In genomic region chr6:16673011-16673797, GRCh38 we compare ENCODE assay signal across 20 cellular contexts.
DNase-seq lines count a peak whose midpoint lies in the region; ATAC-seq and TF ChIP-seq lines count a peak whose summit lies in the region.
"Had no signal": no experiment of that assay in that cellular context is flagged by ENCODE, and none has a peak within 500 bp of the region (broad histone marks: within the 10 kb centered on the region; RNA-seq: fewer than 3 reads in every experiment).

No MANE protein-coding gene starts in this region.

- intact Hi-C loops in activated CD8-positive, alpha-beta T cell treated with anti-CD3 and anti-CD28 coated beads for 36 hours (cut with micrococcal nuclease) = no loop called here

- H3K36me3 Mint-ChIP-seq in activated CD8-positive, alpha-beta T cell treated with anti-CD3 and anti-CD28 coated beads for 36 hours (ENCODE audit: low read depth) = peaks cover 31% of the 10 kb centered on the region
- H3K36me3 Mint-ChIP-seq in activated CD8-positive, alpha-beta T cell treated with anti-CD3 and anti-CD28 coated beads, Interleukin-2, amount 10 ng/mL, durations not matched to agents 7 days and 5 days (ENCODE audit: low read depth) = peaks cover 24% of the 10 kb centered on the region
- H3K36me3 Mint-ChIP-seq in activated naive CD8-positive, alpha-beta T cell treated with anti-CD3 and anti-CD28 coated beads for 36 hours = peaks cover 30% of the 10 kb centered on the region
- no peaks in the 10 kb centered on the region for H3K36me3 Mint-ChIP-seq in WTC11
- H3K36me3 Mint-ChIP-seq in T-helper 2 cell treated with Interferon-gamma antibody and Interleukin-4, amounts not matched to agents 5 μg/mL and 100 μg/mL, for 36 hours (ENCODE audit: low read depth) = peaks cover 33% of the 10 kb centered on the region

- no peaks in the 10 kb centered on the region for H3K27me3 Mint-ChIP-seq in activated CD8-positive, alpha-beta T cell treated with anti-CD3 and anti-CD28 coated beads for 36 hours
- H3K27me3 Mint-ChIP-seq in activated CD8-positive, alpha-beta T cell treated with anti-CD3 and anti-CD28 coated beads, Interleukin-2, amount 10 ng/mL, durations not matched to agents 7 days and 5 days (ENCODE audit: low read depth) = no peaks in the 10 kb centered on the region
- no peaks in the 10 kb centered on the region for H3K27me3 Mint-ChIP-seq in activated naive CD8-positive, alpha-beta T cell treated with anti-CD3 and anti-CD28 coated beads for 36 hours
- H3K27me3 Mint-ChIP-seq in WTC11 (ENCODE audit: low read depth) = no peaks in the 10 kb centered on the region
- H3K27me3 Mint-ChIP-seq in T-helper 2 cell treated with Interferon-gamma antibody and Interleukin-4, amounts not matched to agents 5 μg/mL and 100 μg/mL, for 36 hours (ENCODE audit: low read depth) = no peaks in the 10 kb centered on the region
- H3K27me3 Mint-ChIP-seq: CD4-positive, CD25-positive, alpha-beta regulatory T cell had no signal

- no peak for ATAC-seq in activated CD8-positive, alpha-beta T cell treated with anti-CD3 and anti-CD28 coated beads for 36 hours
- ATAC-seq in activated CD8-positive, alpha-beta T cell treated with anti-CD3 and anti-CD28 coated beads, Interleukin-2, amount 10 ng/mL, durations not matched to agents 7 days and 5 days = no peak
- ATAC-seq in WTC11 = no peak

- CTCF ChIA-PET in activated CD8-positive, alpha-beta T cell treated with anti-CD3 and anti-CD28 coated beads for 36 hours (lab: Charles Lee) = no interaction called here
- CTCF ChIA-PET in activated CD8-positive, alpha-beta T cell treated with anti-CD3 and anti-CD28 coated beads, Interleukin-2, amount 10 ng/mL, durations not matched to agents 7 days and 5 days (lab: Charles Lee) = interaction anchor here (1.4 to 2.2 kb wide), 3 partner anchors 24 to 92 kb away, joined by 3 to 9 read pairs (median 4); no protein-coding TSS in a partner anchor
- CTCF ChIA-PET in HEK293 (lab: Yijun Ruan, JAX) = interaction anchor here (0.9 to 1.2 kb wide), 2 partner anchors 40 to 162 kb away, joined by 3 to 4 read pairs; no protein-coding TSS in a partner anchor
- CTCF ChIA-PET in WTC11 (lab: Charles Lee) = interaction anchor here (1.4 kb wide), 1 partner anchor 90 kb away, joined by 5 read pairs; no protein-coding TSS in a partner anchor

- WGBS in liver = 78% methylated on average over 9 of the region's 9 CpGs

- no peak overlapping the region for H3K4me3 Mint-ChIP-seq in activated CD8-positive, alpha-beta T cell treated with anti-CD3 and anti-CD28 coated beads for 36 hours
- no peak overlapping the region for H3K4me3 Mint-ChIP-seq in activated CD8-positive, alpha-beta T cell treated with anti-CD3 and anti-CD28 coated beads, Interleukin-2, amount 10 ng/mL, durations not matched to agents 7 days and 5 days
- no peak overlapping the region for H3K4me3 Mint-ChIP-seq in activated naive CD8-positive, alpha-beta T cell treated with anti-CD3 and anti-CD28 coated beads for 36 hours
- H3K4me3 Mint-ChIP-seq in WTC11 = no peak overlapping the region
- no peak overlapping the region for H3K4me3 Mint-ChIP-seq in T-helper 2 cell treated with Interferon-gamma antibody and Interleukin-4, amounts not matched to agents 5 μg/mL and 100 μg/mL, for 36 hours
- H3K4me3 Mint-ChIP-seq: HFFc6 had no signal

- POLR2A ChIA-PET in activated CD8-positive, alpha-beta T cell treated with anti-CD3 and anti-CD28 coated beads for 36 hours (lab: Charles Lee) = interaction anchor here (0.8 to 1.2 kb wide), 2 partner anchors 8 to 88 kb away, joined by 4 read pairs; partner anchors contain the start of gene ATXN1
- POLR2A ChIA-PET in activated CD8-positive, alpha-beta T cell treated with anti-CD3 and anti-CD28 coated beads, Interleukin-2, amount 10 ng/mL, durations not matched to agents 7 days and 5 days (lab: Charles Lee) = no interaction called here
- POLR2A ChIA-PET in HEK293 (lab: Yijun Ruan, JAX) = no interaction called here
- POLR2A ChIA-PET in WTC11 (lab: Charles Lee) = interaction anchor here (0.7 kb wide), 1 partner anchor 179 kb away, joined by 9 read pairs; no protein-coding TSS in a partner anchor

- no peak for TF ChIP-seq CTCF in activated CD8-positive, alpha-beta T cell treated with anti-CD3 and anti-CD28 coated beads for 36 hours (IDR thresholded peaks at IDR 0.05)
- TF ChIP-seq CTCF in HEK293 (tag by site-specific recombination; IDR thresholded peaks at IDR 0.05) (no peak), liver (IDR thresholded peaks at IDR 0.05; ENCODE audit: low read depth, low read length, missing input control) (no peak), WTC11 (IDR thresholded peaks at IDR 0.05) (no peak), right atrium auricular region (IDR thresholded peaks at IDR 0.05) (no peak)

- TF ChIP-seq RAD21 in liver (IDR thresholded peaks at IDR 0.05) = no peak

- peaks cover 81% of the 10 kb centered on the region for H3K4me1 Mint-ChIP-seq in activated CD8-positive, alpha-beta T cell treated with anti-CD3 and anti-CD28 coated beads for 36 hours (ENCODE audit: low read depth)
- peaks cover 57% of the 10 kb centered on the region for H3K4me1 Mint-ChIP-seq in activated CD8-positive, alpha-beta T cell treated with anti-CD3 and anti-CD28 coated beads, Interleukin-2, amount 10 ng/mL, durations not matched to agents 7 days and 5 days (ENCODE audit: low read depth)
- H3K4me1 Mint-ChIP-seq in activated naive CD8-positive, alpha-beta T cell treated with anti-CD3 and anti-CD28 coated beads for 36 hours = peaks cover 56% of the 10 kb centered on the region
- peaks cover 31% of the 10 kb centered on the region for H3K4me1 Mint-ChIP-seq in WTC11
- H3K4me1 Mint-ChIP-seq in T-helper 2 cell treated with Interferon-gamma antibody and Interleukin-4, amounts not matched to agents 5 μg/mL and 100 μg/mL, for 36 hours (ENCODE audit: low read depth) = peaks cover 67% of the 10 kb centered on the region

- H3K4me1 ChIP-seq in HEK293 (ENCODE audit: control insufficient read depth, insufficient read depth, low read length) (peaks cover 35% of the 10 kb centered on the region), liver (ENCODE audit: control insufficient read depth in 4 of 4, insufficient read depth in 4 of 4, low read length in 3 of 4) (peaks cover 6 to 51% (median 39%) of the 10 kb centered on the region in 4 donors), right atrium auricular region (peaks cover 0 to 51% of the 10 kb centered on the region in 2 donors)
- H3K4me1 ChIP-seq: BE2C had no signal

- H3K9ac ChIP-seq in liver (ENCODE audit: low read depth in 1 of 2, low read length in 2 of 2) = no peak overlapping the region
- H3K9ac ChIP-seq: KMS-11 had no signal

- no peaks in the 10 kb centered on the region; a peak in 1 of 3 replicates for H3K36me3 ChIP-seq in HEK293 (ENCODE audit: control insufficient read depth in 2 of 2, insufficient read depth in 1 of 2, low read length in 2 of 2)
- no peaks in the 10 kb centered on the region for H3K36me3 ChIP-seq in liver (ENCODE audit: control insufficient read depth in 4 of 4, insufficient read depth in 3 of 4, low read depth in 1 of 4, low read length in 3 of 4)
- no peaks in the 10 kb centered on the region for H3K36me3 ChIP-seq in right atrium auricular region
- H3K36me3 ChIP-seq: BE2C had no signal

- H3K27ac ChIP-seq in HEK293 (ENCODE audit: extremely low read depth, low read depth, low read length) (no peak overlapping the region), liver (ENCODE audit: low read depth in 1 of 2, low read length in 2 of 2) (peak overlapping the region in 1 of 2 donors; percentile 35), right atrium auricular region (no peak overlapping the region)
- H3K27ac ChIP-seq: KMS-11 had no signal

- H3K9me3 Mint-ChIP-seq in activated CD8-positive, alpha-beta T cell treated with anti-CD3 and anti-CD28 coated beads for 36 hours = peaks cover 2% of the 10 kb centered on the region
- H3K9me3 Mint-ChIP-seq in activated CD8-positive, alpha-beta T cell treated with anti-CD3 and anti-CD28 coated beads, Interleukin-2, amount 10 ng/mL, durations not matched to agents 7 days and 5 days (ENCODE audit: insufficient read depth) = no peaks in the 10 kb centered on the region
- peaks cover 1% of the 10 kb centered on the region for H3K9me3 Mint-ChIP-seq in activated naive CD8-positive, alpha-beta T cell treated with anti-CD3 and anti-CD28 coated beads for 36 hours
- no peaks in the 10 kb centered on the region for H3K9me3 Mint-ChIP-seq in WTC11
- H3K9me3 Mint-ChIP-seq in T-helper 2 cell treated with Interferon-gamma antibody and Interleukin-4, amounts not matched to agents 5 μg/mL and 100 μg/mL, for 36 hours = peaks cover 5% of the 10 kb centered on the region
- H3K9me3 Mint-ChIP-seq: HFFc6 had no signal

- H3K27me3 ChIP-seq in liver (ENCODE audit: control insufficient read depth in 4 of 4, insufficient read depth in 4 of 4, low read length in 3 of 4) (no peaks in the 10 kb centered on the region), right atrium auricular region (no peaks in the 10 kb centered on the region)
- H3K27me3 ChIP-seq: BE2C had no signal

- no peak overlapping the region for H3K4me3 ChIP-seq in HEK293 (ENCODE audit: low read depth, low read length)
- H3K4me3 ChIP-seq in liver (ENCODE audit: low read depth in 1 of 3, low read length in 3 of 3) = no peak overlapping the region
- no peak overlapping the region for H3K4me3 ChIP-seq in right atrium auricular region

- H3K9me3 ChIP-seq in HEK293 (ENCODE audit: control insufficient read depth, insufficient read depth, low read depth, low read length) (no peaks in the 10 kb centered on the region), liver (ENCODE audit: control insufficient read depth in 4 of 4, low read length in 3 of 4) (no peaks in the 10 kb centered on the region), right atrium auricular region (no peaks in the 10 kb centered on the region)
- H3K9me3 ChIP-seq: BE2C had no signal

- H3K27ac Mint-ChIP-seq in activated CD8-positive, alpha-beta T cell treated with anti-CD3 and anti-CD28 coated beads for 36 hours = peak overlapping the region; percentile 43
- H3K27ac Mint-ChIP-seq in activated CD8-positive, alpha-beta T cell treated with anti-CD3 and anti-CD28 coated beads, Interleukin-2, amount 10 ng/mL, durations not matched to agents 7 days and 5 days = no peak overlapping the region
- peak overlapping the region; percentile 15 for H3K27ac Mint-ChIP-seq in activated naive CD8-positive, alpha-beta T cell treated with anti-CD3 and anti-CD28 coated beads for 36 hours
- H3K27ac Mint-ChIP-seq in WTC11 = no peak overlapping the region
- no peak overlapping the region for H3K27ac Mint-ChIP-seq in T-helper 2 cell treated with Interferon-gamma antibody and Interleukin-4, amounts not matched to agents 5 μg/mL and 100 μg/mL, for 36 hours
- H3K27ac Mint-ChIP-seq: CD4-positive, CD25-positive, alpha-beta regulatory T cell; HFFc6 had no signal

- DNase-seq in activated CD8-positive, alpha-beta T cell treated with anti-CD3 and anti-CD28 coated beads for 36 hours = no peak
- no peak for DNase-seq in activated CD8-positive, alpha-beta T cell treated with anti-CD3 and anti-CD28 coated beads, Interleukin-2, amount 10 ng/mL, durations not matched to agents 7 days and 5 days
- no peak for DNase-seq in activated naive CD8-positive, alpha-beta T cell treated with anti-CD3 and anti-CD28 coated beads for 36 hours
- no peak for DNase-seq in WTC11 (ENCODE audit: low spot score)
- no peak for DNase-seq in right atrium auricular region (ENCODE audit: low spot score)
- DNase-seq in T-helper 2 cell treated with Interferon-gamma antibody and Interleukin-4, amounts not matched to agents 5 μg/mL and 100 μg/mL, for 36 hours (ENCODE audit: low spot score) = no peak
- DNase-seq: BE2C, DMS153, GDM1, HFFc6, NCI-H1417 treated with DMSO at 0.1 percent for 48 hours, NCI-H187 treated with DMSO at 0.1 percent for 48 hours, NCI-H2227 treated with DMSO at 0.1 percent for 48 hours, NCI-H510A treated with DMSO at 0.1 percent for 48 hours, NCI-H774, Right ventricle myocardium superior had no signal

Comparison
In these comparisons a context has a peak if more than half of its experiments do, and no peak if none do; other contexts are left out.
1. H3K27ac Mint-ChIP-seq: peak in activated CD8-positive, alpha-beta T cell treated with anti-CD3 and anti-CD28 coated beads for 36 hours (single experiment) and activated naive CD8-positive, alpha-beta T cell treated with anti-CD3 and anti-CD28 coated beads for 36 hours (single experiment); none in activated CD8-positive, alpha-beta T cell treated with anti-CD3 and anti-CD28 coated beads, Interleukin-2, amount 10 ng/mL, durations not matched to agents 7 days and 5 days (single experiment), WTC11 (single experiment) and T-helper 2 cell treated with Interferon-gamma antibody and Interleukin-4, amounts not matched to agents 5 μg/mL and 100 μg/mL, for 36 hours (single experiment).
2. POLR2A ChIA-PET loops: an anchor here in activated CD8-positive, alpha-beta T cell treated with anti-CD3 and anti-CD28 coated beads for 36 hours (0.8 to 1.2 kb wide) and WTC11 (0.7 kb wide); none called in activated CD8-positive, alpha-beta T cell treated with anti-CD3 and anti-CD28 coated beads, Interleukin-2, amount 10 ng/mL, durations not matched to agents 7 days and 5 days and HEK293.